37 cellular contexts compared by ENCODE assay signal in genomic region chr3:139185482-139185881, GRCh38.
"Had no signal": no experiment of that assay in that cellular context is flagged by ENCODE, and none has a peak within 500 bp of the region (broad histone marks: within the 10 kb centered on the region; RNA-seq: fewer than 3 reads in every experiment).

No MANE protein-coding gene starts in this region.

- H3K4me1 Mint-ChIP-seq: activated CD4-positive, alpha-beta T cell treated with anti-CD3 and anti-CD28 coated beads for 36 hours; activated CD4-positive, alpha-beta T cell treated with anti-CD3 and anti-CD28 coated beads, Interleukin-2, amount 10 ng/mL, durations not matched to agents 7 days and 5 days; activated naive CD8-positive, alpha-beta T cell treated with anti-CD3 and anti-CD28 coated beads for 36 hours; activated T-helper 17 cell treated with anti-CD3 and anti-CD28 coated beads, Interleukin-2, amount 50 U/mL, for 72 hours had no signal

- H3K4me3 ChIP-seq: adrenal gland, body of pancreas, breast epithelium had no signal

- H3K4me1 ChIP-seq: adrenal gland, breast epithelium had no signal

- H3K9me3 Mint-ChIP-seq: activated CD4-positive, alpha-beta T cell treated with anti-CD3 and anti-CD28 coated beads, Interleukin-2, amount 10 ng/mL, durations not matched to agents 7 days and 5 days had no signal

- H3K27me3 Mint-ChIP-seq: activated CD4-positive, alpha-beta T cell treated with anti-CD3 and anti-CD28 coated beads, Interleukin-2, amount 10 ng/mL, durations not matched to agents 7 days and 5 days; activated naive CD8-positive, alpha-beta T cell treated with anti-CD3 and anti-CD28 coated beads for 36 hours had no signal

- H3K27ac ChIP-seq: adrenal gland, body of pancreas, brain microvascular endothelial cell, breast epithelium, WERI-Rb-1 had no signal

- DNase-seq: activated CD4-positive, alpha-beta T cell treated with anti-CD3 and anti-CD28 coated beads for 1 hour; activated CD4-positive, alpha-beta T cell treated with anti-CD3 and anti-CD28 coated beads for 36 hours; activated CD4-positive, alpha-beta T cell treated with anti-CD3 and anti-CD28 coated beads for 48 hours; activated CD4-positive, alpha-beta T cell treated with anti-CD3 and anti-CD28 coated beads, Interleukin-2, amount 10 ng/mL, durations not matched to agents 7 days and 5 days; activated CD4-positive, alpha-beta T cell treated with anti-CD3 and anti-CD28 coated beads, Interleukin-2, amount 50 U/mL, for 48 hours; activated CD4-positive, CD25-positive, alpha-beta regulatory T cell; activated CD8-positive, alpha-beta memory T cell treated with anti-CD3 and anti-CD28 coated beads, Interleukin-2, amount 50 U/mL, for 4 hours; activated CD8-positive, alpha-beta T cell treated with anti-CD3 and anti-CD28 coated beads for 36 hours; activated effector memory CD4-positive, alpha-beta T cell treated with anti-CD3 and anti-CD28 coated beads, Interleukin-2, amount 50 U/mL, for 16 hours; activated gamma-delta T cell treated with Interleukin-2 at 50 U/mL for 16 hours; activated naive CD4-positive, alpha-beta T cell; activated naive CD4-positive, alpha-beta T cell treated with anti-CD3 and anti-CD28 coated beads for 36 hours; activated naive CD4-positive, alpha-beta T cell treated with anti-CD3 and anti-CD28 coated beads, Interleukin-2, amount 50 U/mL, for 16 hours; activated naive CD8-positive, alpha-beta T cell treated with anti-CD3 and anti-CD28 coated beads for 36 hours; activated T-cell treated with anti-CD3 and anti-CD28 coated beads for 4 hours; activated T-cell treated with anti-CD3 and anti-CD28 coated beads, Interleukin-2, amount 50 U/mL, for 1 hour; activated T-cell treated with anti-CD3 and anti-CD28 coated beads, Interleukin-2, amount 50 U/mL, for 4 hours; activated T-cell treated with anti-CD3 and anti-CD28 coated beads, Interleukin-2, amount 50 U/mL, for 72 hours; adrenal gland; amniotic stem cell; aorta; body of pancreas; brain microvascular endothelial cell; central memory CD4-positive, alpha-beta T cell; SW 1271; T-helper 1 cell; T-helper 2 cell; T-helper 9 cell; WERI-Rb-1 had no signal

- H3K36me3 ChIP-seq: adrenal gland, brain microvascular endothelial cell, breast epithelium, WERI-Rb-1 had no signal

- H3K27ac Mint-ChIP-seq: activated CD4-positive, alpha-beta T cell treated with anti-CD3 and anti-CD28 coated beads for 36 hours; activated CD4-positive, alpha-beta T cell treated with anti-CD3 and anti-CD28 coated beads, Interleukin-2, amount 10 ng/mL, durations not matched to agents 7 days and 5 days; activated CD8-positive, alpha-beta T cell treated with anti-CD3 and anti-CD28 coated beads for 36 hours; activated naive CD4-positive, alpha-beta T cell treated with anti-CD3 and anti-CD28 coated beads for 36 hours; activated naive CD4-positive, alpha-beta T cell treated with anti-CD3 and anti-CD28 coated beads, Interleukin-2, amount 50 U/mL, for 72 hours; activated naive CD8-positive, alpha-beta T cell treated with anti-CD3 and anti-CD28 coated beads for 36 hours; activated T-cell treated with anti-CD3 and anti-CD28 coated beads, Interleukin-2, amount 50 U/mL, for 72 hours; activated T-helper 1 cell treated with anti-CD3 and anti-CD28 coated beads, Interleukin-12 subunit alpha, Interleukin-12 subunit beta, Interleukin-2, Interleukin-4 antibody, amounts not matched to agents 30 ng/mL and 10 ng/mL and 1 ng/mL, durations not matched to agents 14 hours and 24 hours and 36 hours; activated T-helper 17 cell treated with anti-CD3 and anti-CD28 coated beads, Interleukin-2, amount 50 U/mL, for 72 hours; T-helper 1 cell treated with Interleukin-12 subunit alpha and Interleukin-12 subunit beta and Interleukin-4 antibody, amounts not matched to agents 30 μg/mL and 1 μg/mL, for 36 hours; T-helper 2 cell treated with Interferon-gamma antibody and Interleukin-4, amounts not matched to agents 5 μg/mL and 100 μg/mL, for 36 hours; WTC11 had no signal

- ATAC-seq: activated CD4-positive, alpha-beta T cell treated with anti-CD3 and anti-CD28 coated beads for 36 hours; activated CD4-positive, CD25-positive, alpha-beta regulatory T cell treated with anti-CD3 and anti-CD28 coated beads, Interleukin-2, amount 50 U/mL, for 24 hours; activated CD8-positive, alpha-beta T cell treated with anti-CD3 and anti-CD28 coated beads for 36 hours; activated naive CD4-positive, alpha-beta T cell treated with anti-CD3 and anti-CD28 coated beads, Interleukin-2, amount 50 U/mL, for 72 hours; activated T-cell treated with anti-CD3 and anti-CD28 coated beads, Interleukin-2, amount 50 U/mL, for 4 hours; activated T-cell treated with anti-CD3 and anti-CD28 coated beads, Interleukin-2, amount 50 U/mL, for 72 hours; activated T-helper 17 cell treated with anti-CD3 and anti-CD28 coated beads, Interleukin-2, amount 50 U/mL, for 72 hours; body of pancreas; WTC11 had no signal

- H3K9me3 ChIP-seq: body of pancreas had no signal

- H3K4me3 Mint-ChIP-seq: activated CD4-positive, alpha-beta T cell treated with anti-CD3 and anti-CD28 coated beads for 36 hours; activated CD4-positive, alpha-beta T cell treated with anti-CD3 and anti-CD28 coated beads, Interleukin-2, amount 10 ng/mL, durations not matched to agents 7 days and 5 days; activated CD8-positive, alpha-beta T cell treated with anti-CD3 and anti-CD28 coated beads for 36 hours; activated naive CD4-positive, alpha-beta T cell treated with anti-CD3 and anti-CD28 coated beads for 36 hours; activated naive CD8-positive, alpha-beta T cell treated with anti-CD3 and anti-CD28 coated beads for 36 hours; activated T-cell treated with anti-CD3 and anti-CD28 coated beads, Interleukin-2, amount 50 U/mL, for 4 hours; activated T-cell treated with anti-CD3 and anti-CD28 coated beads, Interleukin-2, amount 50 U/mL, for 72 hours; activated T-helper 1 cell treated with anti-CD3 and anti-CD28 coated beads, Interleukin-12 subunit alpha, Interleukin-12 subunit beta, Interleukin-2, Interleukin-4 antibody, amounts not matched to agents 30 ng/mL and 10 ng/mL and 1 ng/mL, durations not matched to agents 14 hours and 24 hours and 36 hours; activated T-helper 17 cell treated with anti-CD3 and anti-CD28 coated beads, Interleukin-2, amount 50 U/mL, for 72 hours; T-helper 1 cell treated with Interleukin-12 subunit alpha and Interleukin-12 subunit beta and Interleukin-4 antibody, amounts not matched to agents 30 μg/mL and 1 μg/mL, for 36 hours; T-helper 2 cell treated with Interferon-gamma antibody and Interleukin-4, amounts not matched to agents 5 μg/mL and 100 μg/mL, for 36 hours; WTC11 had no signal

- H3K36me3 Mint-ChIP-seq: activated naive CD8-positive, alpha-beta T cell treated with anti-CD3 and anti-CD28 coated beads for 36 hours; WTC11 had no signal

- H3K27me3 ChIP-seq: adrenal gland, body of pancreas, brain microvascular endothelial cell, breast epithelium had no signal
